In the genomic region with DNA sequence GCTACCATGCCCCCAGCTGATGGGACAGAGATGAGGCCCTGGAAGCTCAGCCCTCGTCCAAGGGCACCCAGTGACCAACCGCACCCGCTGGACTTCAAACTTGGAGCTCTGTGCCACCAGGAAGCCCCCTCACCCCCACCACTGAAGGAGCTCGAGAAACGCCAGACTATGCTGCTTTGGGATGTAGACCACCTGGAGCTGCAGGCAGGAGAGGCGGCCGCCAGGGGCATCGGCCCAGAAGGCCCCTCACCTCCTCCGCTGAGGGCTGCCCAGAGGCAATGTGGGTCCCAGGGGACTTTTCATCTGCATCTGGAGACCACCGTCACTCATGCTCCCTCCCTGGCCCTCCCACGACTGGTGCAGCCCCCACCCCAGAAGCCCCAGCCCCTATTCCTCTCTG, we compare ENCODE assay signal across 23 cellular contexts.
"Had no signal": no experiment of that assay in that cellular context is flagged by ENCODE, and none has a peak within 500 bp of the region (broad histone marks: within the 10 kb centered on the region; RNA-seq: fewer than 3 reads in every experiment).

No MANE protein-coding gene starts in this region.

- DNase-seq: cortex of kidney; effector memory CD8-positive, alpha-beta T cell; head of caudate nucleus; left colon; left ventricle myocardium superior; lower lobe of right lung; naive thymus-derived CD8-positive, alpha-beta T cell; nephron progenitor cell; pancreas; stimulated activated CD4-positive, alpha-beta T cell treated with anti-CD3 and anti-CD28 coated beads, Interleukin-12 subunit alpha, Interleukin-12 subunit beta, amount 100 ng/mL, for 4 hours; stimulated activated CD4-positive, alpha-beta T cell treated with anti-CD3 and anti-CD28 coated beads, Interleukin-1b, Interleukin-23, amount 100 ng/mL, for 48 hours; stimulated activated CD4-positive, alpha-beta T cell treated with anti-CD3 and anti-CD28 coated beads, Interleukin-4, amount 100 ng/mL, for 1 hour; stimulated activated CD8-positive, alpha-beta memory T cell treated with anti-CD3 and anti-CD28 coated beads, Interleukin-4, amount 100 ng/mL, for 48 hours; stimulated activated naive CD4-positive, alpha-beta T cell; stimulated activated naive CD8-positive, alpha-beta T cell treated with anti-CD3 and anti-CD28 coated beads, Interleukin-15, amount 100 ng/mL, for 72 hours; transverse colon; upper lobe of right lung; uterus had no signal

- H3K27ac ChIP-seq: hepatocyte, lower lobe of right lung, neutrophil, pancreas, suprapubic skin, transverse colon, upper lobe of right lung, uterus had no signal

- H3K4me3 ChIP-seq: hepatocyte, lower lobe of right lung, pancreas, smooth muscle cell, suprapubic skin, transverse colon, upper lobe of right lung, uterus had no signal

- H3K4me1 ChIP-seq: lower lobe of right lung, pancreas, upper lobe of right lung had no signal

- H3K4me2 ChIP-seq: hepatocyte, smooth muscle cell had no signal

- H3K27ac Mint-ChIP-seq: effector memory CD8-positive, alpha-beta T cell; nephron progenitor cell; stimulated activated naive CD8-positive, alpha-beta T cell treated with anti-CD3 and anti-CD28 coated beads, Interleukin-15, amount 100 ng/mL, for 72 hours had no signal

- H3K79me2 ChIP-seq: hepatocyte had no signal

- H2AFZ ChIP-seq: hepatocyte had no signal

- H3K4me1 Mint-ChIP-seq: naive thymus-derived CD8-positive, alpha-beta T cell had no signal

- H3K4me3 Mint-ChIP-seq: effector memory CD8-positive, alpha-beta T cell; naive thymus-derived CD8-positive, alpha-beta T cell; nephron progenitor cell; stimulated activated naive CD8-positive, alpha-beta T cell treated with anti-CD3 and anti-CD28 coated beads, Interleukin-15, amount 100 ng/mL, for 72 hours had no signal

- H3K9me3 ChIP-seq: lower lobe of right lung, neutrophil, pancreas, suprapubic skin, transverse colon, upper lobe of right lung, uterus had no signal

- H3K27me3 ChIP-seq: hepatocyte, uterus had no signal

- ATAC-seq: effector memory CD8-positive, alpha-beta T cell; left colon; left ventricle myocardium superior; lower lobe of right lung; naive thymus-derived CD8-positive, alpha-beta T cell; pancreas; sciatic nerve; stimulated activated naive CD8-positive, alpha-beta T cell treated with anti-CD3 and anti-CD28 coated beads, Interleukin-15, amount 100 ng/mL, for 72 hours; upper lobe of right lung had no signal

- H3K9me3 Mint-ChIP-seq: effector memory CD8-positive, alpha-beta T cell; naive thymus-derived CD8-positive, alpha-beta T cell; nephron progenitor cell; stimulated activated naive CD8-positive, alpha-beta T cell treated with anti-CD3 and anti-CD28 coated beads, Interleukin-15, amount 100 ng/mL, for 72 hours had no signal

- H3K36me3 ChIP-seq: lower lobe of right lung, neutrophil, pancreas, suprapubic skin, transverse colon, upper lobe of right lung, uterus had no signal

- H3K36me3 Mint-ChIP-seq: naive thymus-derived CD8-positive, alpha-beta T cell had no signal
